Comparison of ENCODE assay signal across 10 cellular contexts in genomic region chr3:45547764-45548683, GRCh38. TPM values are rescaled to one million over a fixed set of nuclear protein-coding genes. Genes with fewer than 3 reads are reported as not detected.
DNase-seq lines count a peak whose midpoint lies in the region; ATAC-seq and TF ChIP-seq lines count a peak whose summit lies in the region.
"Had no signal": no experiment of that assay in that cellular context is flagged by ENCODE, and none has a peak within 500 bp of the region (broad histone marks: within the 10 kb centered on the region; RNA-seq: fewer than 3 reads in every experiment).

No MANE protein-coding gene starts in this region.

- no peak overlapping the region for H3K4me2 ChIP-seq in mammary epithelial cell (ENCODE audit: insufficient read depth, low read depth, low read length)

- in situ Hi-C loops in mammary epithelial cell (cut with MboI; ENCODE audit: low sequenced_read_pairs in 2 of 2): no loop called here

- no peaks in the 10 kb centered on the region for H4K20me1 ChIP-seq in mammary epithelial cell (ENCODE audit: insufficient read depth, low read length)

- intact Hi-C loops in Right ventricle myocardium inferior (cut with DNase I): no loop called here
- intact Hi-C loops in cardiac septum (cut with DNase I): no loop called here
- intact Hi-C loops in mammary epithelial cell (cut with micrococcal nuclease): no loop called here
- intact Hi-C loops in right lobe of liver (cut with DNase I): no loop called here
- intact Hi-C loops in vagina (cut with DNase I): no loop called here

- H3K27me3 ChIP-seq in mammary epithelial cell (ENCODE audit: insufficient read depth, low read length) (no peaks in the 10 kb centered on the region), right lobe of liver (no peaks in the 10 kb centered on the region), vagina (no peaks in the 10 kb centered on the region)

- H2AFZ ChIP-seq in mammary epithelial cell (ENCODE audit: low read depth, low read length): no peak overlapping the region

- peak; percentile 80 for DNase-seq in Right ventricle myocardium inferior (ENCODE audit: missing footprints)
- no peak for DNase-seq in cardiac septum (ENCODE audit: low spot score)
- DNase-seq in mammary epithelial cell: no peak
- DNase-seq in right lobe of liver: peak in 1 of 3 donors; percentile 72
- DNase-seq in vagina (ENCODE audit: extremely low spot score in 2 of 2): no peak
- DNase-seq in occipital lobe (lab: John Stamatoyannopoulos, UW): no peak
- no peak for DNase-seq in COR-L47 (lab: John Stamatoyannopoulos, UW)
- DNase-seq: activated CD4-positive, alpha-beta T cell treated with anti-CD3 and anti-CD28 coated beads, Interleukin-2, amount 50 U/mL, for 4 hours; NK-92 treated with Interleukin-12 subunit alpha and Interleukin-12 subunit beta, amount 100 ng/mL, for 24 hours had no signal

- H3K27ac ChIP-seq in mammary epithelial cell (ENCODE audit: insufficient read depth, low read depth, low read length) (no peak overlapping the region), right lobe of liver (peak overlapping the region; percentile 70 to 89 (median 70)), vagina (peak overlapping the region; percentile 42)

- 98% methylated on average over 7 of the region's 7 CpGs for WGBS in mammary epithelial cell (ENCODE audit: low coverage, missing lambda C conversion rate)
- 100% methylated on average over 1 of the region's 7 CpGs for WGBS in right lobe of liver (ENCODE audit: insufficient coverage, low coverage, low lambda C conversion rate, missing lambda C conversion rate)

- TF ChIP-seq CTCF in mammary epithelial cell (conservative IDR thresholded peaks at IDR 0.05 in 1 of 2, IDR thresholded peaks at IDR 0.05 in 1 of 2; ENCODE audit: extremely low read depth in 1 of 2, insufficient read depth in 1 of 2, low read depth in 1 of 2, low read length in 2 of 2) (no peak), right lobe of liver (IDR thresholded peaks at IDR 0.05) (no peak), vagina (IDR thresholded peaks at IDR 0.05) (no peak)

- H3K4me3 ChIP-seq in mammary epithelial cell (replicated peaks in 1 of 3; ENCODE audit: insufficient read depth in 1 of 3, low read depth in 2 of 3, low read length in 3 of 3) (no peak overlapping the region), right lobe of liver (peak overlapping the region in 1 of 3 donors; percentile 8), vagina (no peak overlapping the region)

- peaks cover 30% of the 10 kb centered on the region for H3K4me1 ChIP-seq in mammary epithelial cell (ENCODE audit: insufficient read depth, low read length)
- peaks cover 0 to 68% (median 37%) of the 10 kb centered on the region in 4 donors for H3K4me1 ChIP-seq in right lobe of liver
- H3K4me1 ChIP-seq in vagina: peaks cover 56% of the 10 kb centered on the region

- dilution Hi-C loops in mammary epithelial cell (cut with HindIII; ENCODE audit: low sequenced_read_pairs): no loop called here

- no peaks in the 10 kb centered on the region for H3K36me3 ChIP-seq in mammary epithelial cell (ENCODE audit: insufficient read depth, low read length)
- H3K36me3 ChIP-seq in right lobe of liver: no peaks in the 10 kb centered on the region
- H3K36me3 ChIP-seq in vagina: no peaks in the 10 kb centered on the region

- H3K9me3 ChIP-seq in mammary epithelial cell (replicated peaks; ENCODE audit: insufficient read depth, low read length) (no peaks in the 10 kb centered on the region), right lobe of liver (no peaks in the 10 kb centered on the region), vagina (no peaks in the 10 kb centered on the region)

- H3K79me2 ChIP-seq in mammary epithelial cell (ENCODE audit: insufficient read depth, low read length): no peaks in the 10 kb centered on the region

- H3K9ac ChIP-seq in mammary epithelial cell (ENCODE audit: insufficient read depth, low read length): no peak overlapping the region

- TF ChIP-seq POLR2A in right lobe of liver (IDR thresholded peaks at IDR 0.05) (peak; percentile 16), vagina (IDR thresholded peaks at IDR 0.05) (no peak)

- ATAC-seq in Right ventricle myocardium inferior (peak; percentile 36), right lobe of liver (peak in 3 of 4 donors; percentile 5 to 12 (median 7)), HG02852 (IDR thresholded peaks at IDR 0.05; ENCODE audit: unreplicated experiment) (no peak)

- BruUV-seq in mammary epithelial cell (replicated peaks; lab: Mats Ljungman, UMichigan): TSS peak; percentile 43

- CTCF ChIA-PET in mammary epithelial cell (lab: Charles Lee; ENCODE audit: low non-redundant PET): no interaction called here

RNA-seq across cellular contexts. Expression of gene LIMD1, which starts 46.5 kb away (rescaled TPM):
- total RNA-seq in Right ventricle myocardium inferior (34.1 TPM), cardiac septum (30.5 TPM), mammary epithelial cell (10 to 100 TPM; 15.7 to 21.7 TPM), right lobe of liver (10 to 100 TPM; 23.4 to 47.7 (median 31.0) TPM), vagina (16.2 TPM), occipital lobe (6.7 TPM)
- polyA plus RNA-seq in mammary epithelial cell: 8.1 TPM
- 86.4 TPM for polyA minus RNA-seq in mammary epithelial cell
